Comparison of ENCODE assay signal across 15 cellular contexts in the genomic region with DNA sequence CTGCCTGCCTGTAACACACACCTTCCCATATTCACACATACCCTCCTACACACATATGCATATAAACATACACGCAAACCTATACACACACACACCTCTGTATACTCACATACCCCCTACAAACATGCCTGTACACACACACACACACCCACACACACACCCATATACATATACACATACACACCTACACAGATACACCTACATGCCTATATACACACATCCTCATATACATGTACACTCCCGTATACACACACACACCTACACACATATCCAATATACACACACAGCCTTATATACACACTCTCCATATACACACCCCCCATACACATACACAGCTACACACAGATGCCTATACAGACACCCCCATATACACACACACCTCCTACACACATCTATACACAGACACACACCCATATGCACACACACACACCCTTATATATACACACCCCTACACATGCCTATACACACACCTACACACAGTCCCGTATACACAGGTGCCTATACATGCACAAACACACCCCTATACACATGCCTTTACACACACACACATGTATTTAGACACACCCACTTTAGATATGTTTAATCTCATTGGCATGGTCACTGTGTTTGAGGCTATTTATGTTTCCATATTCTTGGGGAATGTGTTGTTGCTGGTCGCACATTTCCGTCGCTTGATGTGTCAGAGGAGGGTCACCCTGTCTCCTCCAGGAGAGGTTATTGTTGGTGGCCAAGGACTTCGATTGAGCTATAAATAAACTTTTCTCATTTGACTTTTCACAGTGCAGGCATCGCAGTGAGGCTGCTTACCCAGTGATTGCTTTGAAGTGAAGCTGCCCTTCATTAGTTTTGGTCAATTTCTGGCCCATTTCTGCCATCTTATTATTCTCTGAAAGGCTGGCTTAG.
DNase-seq lines count a peak whose midpoint lies in the region; ATAC-seq and FAIRE-seq lines count a peak whose summit lies in the region.
"Had no signal": no experiment of that assay in that cellular context is flagged by ENCODE, and none has a peak within 500 bp of the region (broad histone marks: within the 10 kb centered on the region; RNA-seq: fewer than 3 reads in every experiment).

No MANE protein-coding gene starts in this region.

- DNase-seq in Right ventricle myocardium superior (no peak), cardiac septum (ENCODE audit: low spot score) (no peak), HTR-8/SVneo (ENCODE audit: insufficient read length, low spot score) (no peak), left ventricle myocardium superior (no peak), urothelium cell line (ENCODE audit: low spot score) (no peak), NCI-H2107 (lab: John Stamatoyannopoulos, UW) (no peak)
- DNase-seq in stimulated activated CD4-positive, alpha-beta T cell treated with anti-CD3 and anti-CD28 coated beads, Interleukin-4, amount 100 ng/mL, for 24 hours, result no peak
- DNase-seq: 8988T; AML-193; CD4-positive, CD25-positive, alpha-beta regulatory T cell; DMS53; GF-D8; GM23248 had no signal

- intact Hi-C loops in Right ventricle myocardium superior (cut with DNase I), result no loop called here
- intact Hi-C loops in cardiac septum (cut with DNase I), result no loop called here
- intact Hi-C loops in left ventricle myocardium superior (cut with micrococcal nuclease), result no loop called here

- ATAC-seq in Right ventricle myocardium superior (ENCODE audit: poor library complexity) (peak; percentile 74), left ventricle myocardium superior (peak; percentile 75)
- ATAC-seq: HCT116 had no signal

- FAIRE-seq in HTR-8/SVneo (lab: Jason Lieb, UNC), result peak; percentile 9
- FAIRE-seq in urothelium cell line (lab: Jason Lieb, UNC), result peak; percentile 96
- FAIRE-seq: H54 had no signal
